Comparison of ENCODE assay signal across 1 cellular context in the genomic region with DNA sequence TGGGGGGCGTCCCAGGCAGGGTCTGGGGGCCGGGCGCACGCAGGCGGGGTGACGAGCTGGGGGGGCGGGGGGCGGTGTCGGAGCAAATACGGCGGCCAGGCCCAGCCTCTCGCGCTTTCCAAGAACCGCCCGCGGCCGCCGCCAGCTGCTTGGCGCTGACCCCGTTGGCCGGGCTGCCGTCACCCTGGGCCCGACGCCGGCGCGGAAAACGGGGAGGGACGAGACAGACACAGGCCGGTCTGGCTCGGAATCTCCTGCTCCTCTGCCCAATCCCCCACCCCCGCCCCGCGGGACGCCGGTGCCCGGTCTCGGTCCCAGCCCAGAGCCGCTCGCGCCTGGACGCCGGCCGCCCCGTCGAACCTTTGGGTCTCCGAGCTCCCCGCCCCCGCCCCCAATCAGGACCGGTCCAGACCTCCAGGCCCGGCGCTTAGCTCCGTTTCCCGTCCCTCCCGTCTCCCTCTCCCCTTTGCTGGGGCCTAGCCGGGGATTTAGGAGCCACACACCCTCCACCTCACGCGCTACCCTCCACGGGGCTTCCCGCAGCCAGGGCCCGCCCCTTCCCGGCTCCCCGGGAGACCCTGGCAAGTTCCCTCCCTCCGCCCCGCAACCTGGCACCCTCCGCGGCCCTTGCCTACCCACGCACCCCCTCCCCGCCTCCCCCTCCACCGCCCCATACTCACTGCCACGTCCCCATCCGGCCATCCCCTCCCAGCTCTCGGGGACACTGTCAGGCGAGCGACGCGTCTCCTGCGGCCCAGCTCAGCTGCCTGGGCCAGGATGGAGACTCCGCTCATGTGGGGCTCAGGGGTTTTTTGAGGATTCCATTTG.
TF ChIP-seq lines count a peak whose summit lies in the region.

No MANE protein-coding gene starts in this region.

TF ChIP-seq in HepG2, 621 proteins besides CTCF, POLR2A, EP300 and RAD21:
- TF ChIP-seq HNRNPK (IDR thresholded peaks at IDR 0.05; ENCODE audit: low read depth, low read length, poor library complexity, severe bottlenecking) (peak; percentile 22), MXI1 (IDR thresholded peaks at IDR 0.05; ENCODE audit: borderline replicate concordance, low read depth, low read length) (no peak)
